1 cellular context compared by ENCODE assay signal in the genomic region with DNA sequence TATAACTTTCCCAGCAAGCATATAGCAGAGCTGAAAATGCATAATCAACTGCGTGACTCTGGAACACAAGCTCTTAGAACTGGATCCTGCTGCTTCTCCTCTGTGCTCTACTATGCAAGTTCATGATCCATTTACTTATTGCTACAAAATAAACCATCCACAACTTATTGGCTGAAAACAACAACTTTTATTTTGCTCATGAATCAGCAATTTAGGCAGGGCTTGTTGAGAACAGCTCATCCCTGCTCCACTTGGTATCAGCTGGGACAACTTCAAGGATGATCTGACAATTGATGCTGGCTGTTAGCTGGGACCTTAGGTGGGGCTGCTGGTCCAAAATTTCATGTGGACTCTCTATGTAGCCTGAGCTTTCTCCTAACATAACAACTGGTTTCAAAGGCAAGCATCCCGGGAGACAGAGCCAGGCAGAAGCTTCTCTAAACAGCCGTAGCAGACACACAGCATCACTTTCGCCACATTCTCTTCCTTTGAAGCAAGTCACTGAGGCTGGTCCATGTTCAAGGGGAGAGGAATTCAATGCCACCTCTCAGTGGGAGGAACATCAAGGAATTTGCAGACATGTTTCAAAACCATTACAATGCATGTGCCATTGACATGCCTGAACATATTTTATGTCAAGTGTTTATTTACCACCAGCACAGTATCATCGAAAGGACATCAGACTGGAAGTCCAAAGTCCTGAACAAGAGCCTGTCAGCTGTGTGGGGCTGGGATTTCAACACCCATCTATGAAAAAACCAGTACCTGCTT.
TF ChIP-seq lines count a peak whose summit lies in the region.

No MANE protein-coding gene starts in this region.

TF ChIP-seq in HepG2, 621 proteins besides CTCF, POLR2A, EP300 and RAD21 (continued from another document and continues in another):
- TF ChIP-seq ZNF496 (CRISPR knock-in tag; IDR thresholded peaks at IDR 0.05; ENCODE audit: insufficient replicate concordance) = no peak
- no peak; the same call in 1 of the 2 replicates for TF ChIP-seq KDM6A (CRISPR knock-in tag; IDR thresholded peaks at IDR 0.05; ENCODE audit: low read depth)
- TF ChIP-seq, protein P1, sequence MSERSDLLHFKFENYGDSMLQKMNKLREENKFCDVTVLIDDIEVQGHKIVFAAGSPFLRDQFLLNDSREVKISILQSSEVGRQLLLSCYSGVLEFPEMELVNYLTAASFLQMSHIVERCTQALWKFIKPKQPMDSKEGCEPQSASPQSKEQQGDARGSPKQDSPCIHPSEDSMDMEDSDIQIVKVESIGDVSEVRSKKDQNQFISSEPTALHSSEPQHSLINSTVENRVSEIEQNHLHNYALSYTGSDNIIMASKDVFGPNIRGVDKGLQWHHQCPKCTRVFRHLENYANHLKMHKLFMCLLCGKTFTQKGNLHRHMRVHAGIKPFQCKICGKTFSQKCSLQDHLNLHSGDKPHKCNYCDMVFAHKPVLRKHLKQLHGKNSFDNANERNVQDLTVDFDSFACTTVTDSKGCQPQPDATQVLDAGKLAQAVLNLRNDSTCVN (CRISPR knock-in tag; IDR thresholded peaks at IDR 0.05; ENCODE audit: borderline replicate concordance) = no peak
- no peak for TF ChIP-seq CENPX (CRISPR knock-in tag; IDR thresholded peaks at IDR 0.05)
- TF ChIP-seq ZNF569 (CRISPR knock-in tag; IDR thresholded peaks at IDR 0.05; ENCODE audit: borderline replicate concordance) = no peak
- TF ChIP-seq NR1H2 (CRISPR knock-in tag; IDR thresholded peaks at IDR 0.05; ENCODE audit: borderline replicate concordance, low read depth) = no peak
- TF ChIP-seq ASH2L (IDR thresholded peaks at IDR 0.05; ENCODE audit: insufficient read length, low read depth, low read length) = peak; percentile 77
- peak; percentile 97 for TF ChIP-seq NCOR1 (IDR thresholded peaks at IDR 0.05; ENCODE audit: borderline replicate concordance, low read length)
- TF ChIP-seq ISX (CRISPR knock-in tag; conservative IDR thresholded peaks at IDR 0.05) = no peak
- no peak for TF ChIP-seq ZNF136 (CRISPR knock-in tag; IDR thresholded peaks at IDR 0.05; ENCODE audit: low read depth)
- TF ChIP-seq, protein P2, sequence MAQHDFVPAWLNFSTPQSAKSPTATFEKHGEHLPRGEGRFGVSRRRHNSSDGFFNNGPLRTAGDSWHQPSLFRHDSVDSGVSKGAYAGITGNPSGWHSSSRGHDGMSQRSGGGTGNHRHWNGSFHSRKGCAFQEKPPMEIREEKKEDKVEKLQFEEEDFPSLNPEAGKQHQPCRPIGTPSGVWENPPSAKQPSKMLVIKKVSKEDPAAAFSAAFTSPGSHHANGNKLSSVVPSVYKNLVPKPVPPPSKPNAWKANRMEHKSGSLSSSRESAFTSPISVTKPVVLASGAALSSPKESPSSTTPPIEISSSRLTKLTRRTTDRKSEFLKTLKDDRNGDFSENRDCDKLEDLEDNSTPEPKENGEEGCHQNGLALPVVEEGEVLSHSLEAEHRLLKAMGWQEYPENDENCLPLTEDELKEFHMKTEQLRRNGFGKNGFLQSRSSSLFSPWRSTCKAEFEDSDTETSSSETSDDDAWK (CRISPR knock-in tag; IDR thresholded peaks at IDR 0.05) = no peak
- TF ChIP-seq, protein P3, sequence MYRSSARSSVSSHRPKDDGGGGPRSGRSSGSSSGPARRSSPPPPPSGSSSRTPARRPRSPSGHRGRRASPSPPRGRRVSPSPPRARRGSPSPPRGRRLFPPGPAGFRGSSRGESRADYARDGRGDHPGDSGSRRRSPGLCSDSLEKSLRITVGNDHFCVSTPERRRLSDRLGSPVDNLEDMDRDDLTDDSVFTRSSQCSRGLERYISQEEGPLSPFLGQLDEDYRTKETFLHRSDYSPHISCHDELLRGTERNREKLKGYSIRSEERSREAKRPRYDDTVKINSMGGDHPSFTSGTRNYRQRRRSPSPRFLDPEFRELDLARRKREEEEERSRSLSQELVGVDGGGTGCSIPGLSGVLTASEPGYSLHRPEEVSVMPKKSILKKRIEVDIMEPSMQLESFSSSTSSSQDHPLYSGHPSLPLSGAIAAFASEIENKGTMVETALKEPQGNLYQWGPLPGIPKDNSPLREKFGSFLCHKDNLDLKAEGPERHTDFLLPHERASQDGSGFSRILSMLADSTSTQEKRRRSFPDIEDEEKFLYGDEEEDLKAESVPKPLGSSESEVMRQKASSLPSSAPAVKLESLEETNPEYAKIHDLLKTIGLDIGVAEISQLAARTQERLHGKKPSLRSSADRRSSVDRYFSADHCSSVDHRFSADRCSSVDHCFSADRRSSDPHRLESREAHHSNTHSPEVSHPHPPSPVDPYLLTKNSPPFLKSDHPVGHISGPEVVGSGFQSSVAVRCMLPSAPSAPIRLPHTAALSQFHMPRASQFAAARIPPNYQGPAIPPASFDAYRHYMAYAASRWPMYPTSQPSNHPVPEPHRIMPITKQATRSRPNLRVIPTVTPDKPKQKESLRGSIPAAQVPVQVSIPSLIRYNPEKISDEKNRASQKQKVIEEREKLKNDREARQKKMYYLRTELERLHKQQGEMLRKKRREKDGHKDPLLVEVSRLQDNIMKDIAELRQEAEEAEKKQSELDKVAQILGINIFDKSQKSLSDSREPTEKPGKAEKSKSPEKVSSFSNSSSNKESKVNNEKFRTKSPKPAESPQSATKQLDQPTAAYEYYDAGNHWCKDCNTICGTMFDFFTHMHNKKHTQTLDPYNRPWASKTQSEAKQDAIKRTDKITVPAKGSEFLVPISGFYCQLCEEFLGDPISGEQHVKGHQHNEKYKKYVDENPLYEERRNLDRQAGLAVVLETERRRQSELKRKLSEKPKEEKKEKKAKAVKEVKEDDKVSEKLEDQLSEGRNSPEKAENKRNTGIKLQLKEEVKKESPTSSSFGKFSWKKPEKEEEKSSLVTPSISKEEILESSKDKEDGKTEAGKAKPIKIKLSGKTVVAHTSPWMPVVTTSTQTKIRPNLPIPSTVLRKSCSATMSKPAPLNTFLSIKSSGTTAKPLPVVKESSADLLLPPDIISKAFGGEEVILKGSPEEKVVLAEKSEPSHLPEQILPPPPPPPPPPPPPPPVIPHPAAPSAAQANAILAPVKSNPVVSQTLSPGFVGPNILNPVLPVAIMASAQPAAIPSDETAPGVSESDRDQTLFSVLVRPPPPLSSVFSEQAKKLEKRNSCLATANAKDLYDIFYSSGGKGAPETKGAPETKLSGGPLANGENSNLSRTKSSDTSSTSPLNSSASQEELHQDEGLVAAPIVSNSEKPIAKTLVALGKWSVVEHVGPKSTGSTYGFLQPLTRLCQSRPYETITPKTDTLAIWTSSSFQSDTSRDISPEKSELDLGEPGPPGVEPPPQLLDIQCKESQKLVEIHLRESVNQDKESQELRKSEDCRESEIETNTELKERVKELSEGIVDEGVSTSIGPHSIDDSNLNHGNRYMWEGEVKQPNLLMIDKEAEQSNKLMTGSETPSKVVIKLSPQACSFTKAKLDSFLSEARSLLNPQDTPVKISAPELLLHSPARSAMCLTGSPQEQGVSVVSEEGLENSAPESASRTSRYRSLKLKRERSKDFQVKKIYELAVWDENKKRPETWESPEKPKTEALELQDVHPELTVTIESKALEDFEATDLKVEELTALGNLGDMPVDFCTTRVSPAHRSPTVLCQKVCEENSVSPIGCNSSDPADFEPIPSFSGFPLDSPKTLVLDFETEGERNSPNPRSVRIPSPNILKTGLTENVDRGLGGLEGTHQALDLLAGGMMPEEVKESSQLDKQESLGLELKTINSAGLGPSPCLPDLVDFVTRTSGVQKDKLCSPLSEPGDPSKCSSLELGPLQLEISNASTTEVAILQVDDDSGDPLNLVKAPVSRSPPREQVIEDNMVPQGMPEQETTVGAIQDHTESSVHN (CRISPR knock-in tag; IDR thresholded peaks at IDR 0.05) = no peak; the same call in 1 of the 2 replicates
- no peak for TF ChIP-seq SIN3A (IDR thresholded peaks at IDR 0.05; ENCODE audit: borderline replicate concordance, low read depth, low read length)
- no peak for TF ChIP-seq PAWR (CRISPR knock-in tag; IDR thresholded peaks at IDR 0.05; ENCODE audit: borderline replicate concordance)
- TF ChIP-seq CCDC6 (CRISPR knock-in tag; IDR thresholded peaks at IDR 0.05) = no peak
- TF ChIP-seq KLF6 (CRISPR knock-in tag; IDR thresholded peaks at IDR 0.05) = no peak
- TF ChIP-seq, protein P4, sequence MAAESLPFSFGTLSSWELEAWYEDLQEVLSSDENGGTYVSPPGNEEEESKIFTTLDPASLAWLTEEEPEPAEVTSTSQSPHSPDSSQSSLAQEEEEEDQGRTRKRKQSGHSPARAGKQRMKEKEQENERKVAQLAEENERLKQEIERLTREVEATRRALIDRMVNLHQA (CRISPR knock-in tag; IDR thresholded peaks at IDR 0.05) = no peak
- TF ChIP-seq U2AF2 (IDR thresholded peaks at IDR 0.05; ENCODE audit: low read depth, low read length) = no peak
- TF ChIP-seq ZNF143 (CRISPR knock-in tag; IDR thresholded peaks at IDR 0.05) = no peak
- TF ChIP-seq, protein P5, sequence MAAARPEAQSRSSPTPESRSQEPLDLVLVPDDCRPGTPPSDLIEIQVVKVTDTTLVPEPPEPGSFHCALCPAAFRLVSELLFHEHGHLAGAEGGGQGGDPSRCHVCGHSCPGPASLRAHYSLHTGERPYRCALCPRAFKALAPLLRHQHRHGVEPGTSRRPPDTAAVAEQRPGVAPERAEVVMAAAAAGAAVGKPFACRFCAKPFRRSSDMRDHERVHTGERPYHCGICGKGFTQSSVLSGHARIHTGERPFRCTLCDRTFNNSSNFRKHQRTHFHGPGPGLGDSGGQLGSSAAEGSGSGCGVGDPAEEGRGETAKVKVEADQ (CRISPR knock-in tag; IDR thresholded peaks at IDR 0.05; ENCODE audit: borderline replicate concordance) = no peak
- no peak for TF ChIP-seq ZNF382 (CRISPR knock-in tag; IDR thresholded peaks at IDR 0.05; ENCODE audit: borderline replicate concordance)
- TF ChIP-seq ZSCAN20 (CRISPR knock-in tag; IDR thresholded peaks at IDR 0.05; ENCODE audit: borderline replicate concordance) = no peak
- TF ChIP-seq, protein P6, sequence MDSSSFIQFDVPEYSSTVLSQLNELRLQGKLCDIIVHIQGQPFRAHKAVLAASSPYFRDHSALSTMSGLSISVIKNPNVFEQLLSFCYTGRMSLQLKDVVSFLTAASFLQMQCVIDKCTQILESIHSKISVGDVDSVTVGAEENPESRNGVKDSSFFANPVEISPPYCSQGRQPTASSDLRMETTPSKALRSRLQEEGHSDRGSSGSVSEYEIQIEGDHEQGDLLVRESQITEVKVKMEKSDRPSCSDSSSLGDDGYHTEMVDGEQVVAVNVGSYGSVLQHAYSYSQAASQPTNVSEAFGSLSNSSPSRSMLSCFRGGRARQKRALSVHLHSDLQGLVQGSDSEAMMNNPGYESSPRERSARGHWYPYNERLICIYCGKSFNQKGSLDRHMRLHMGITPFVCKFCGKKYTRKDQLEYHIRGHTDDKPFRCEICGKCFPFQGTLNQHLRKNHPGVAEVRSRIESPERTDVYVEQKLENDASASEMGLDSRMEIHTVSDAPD (CRISPR knock-in tag; IDR thresholded peaks at IDR 0.05) = no peak
- TF ChIP-seq ZNF225 (CRISPR knock-in tag; IDR thresholded peaks at IDR 0.05) = no peak
- no peak for TF ChIP-seq NFRKB (IDR thresholded peaks at IDR 0.05)
- TF ChIP-seq POLR2AphosphoS5 (IDR thresholded peaks at IDR 0.05; ENCODE audit: low read depth, low read length) = no peak
- no peak for TF ChIP-seq JUN (CRISPR knock-in tag; IDR thresholded peaks at IDR 0.05)
- 0 out of 2 replicates have a peak, but pooled peaks have one; percentile 28 for TF ChIP-seq ZNF343 (CRISPR knock-in tag; IDR thresholded peaks at IDR 0.05)
- TF ChIP-seq ZNF670 (CRISPR knock-in tag; IDR thresholded peaks at IDR 0.05; ENCODE audit: borderline replicate concordance) = no peak
- TF ChIP-seq ZNF292 (CRISPR knock-in tag; IDR thresholded peaks at IDR 0.05; ENCODE audit: borderline replicate concordance, low read depth) = 0 out of 2 replicates have a peak, but pooled peaks have one; percentile 31
- peak in 1 of 2 experiments; percentile 31; a peak in 1 of 4 replicates for TF ChIP-seq KLF16 (CRISPR knock-in tag; IDR thresholded peaks at IDR 0.05)
- peak; percentile 57; the same call in 1 of the 2 replicates for TF ChIP-seq HOXA3 (CRISPR knock-in tag; IDR thresholded peaks at IDR 0.05)
- TF ChIP-seq ZNF549 (CRISPR knock-in tag; IDR thresholded peaks at IDR 0.05) = no peak
- no peak for TF ChIP-seq ADNP (CRISPR knock-in tag; IDR thresholded peaks at IDR 0.05)
- TF ChIP-seq, protein P7, sequence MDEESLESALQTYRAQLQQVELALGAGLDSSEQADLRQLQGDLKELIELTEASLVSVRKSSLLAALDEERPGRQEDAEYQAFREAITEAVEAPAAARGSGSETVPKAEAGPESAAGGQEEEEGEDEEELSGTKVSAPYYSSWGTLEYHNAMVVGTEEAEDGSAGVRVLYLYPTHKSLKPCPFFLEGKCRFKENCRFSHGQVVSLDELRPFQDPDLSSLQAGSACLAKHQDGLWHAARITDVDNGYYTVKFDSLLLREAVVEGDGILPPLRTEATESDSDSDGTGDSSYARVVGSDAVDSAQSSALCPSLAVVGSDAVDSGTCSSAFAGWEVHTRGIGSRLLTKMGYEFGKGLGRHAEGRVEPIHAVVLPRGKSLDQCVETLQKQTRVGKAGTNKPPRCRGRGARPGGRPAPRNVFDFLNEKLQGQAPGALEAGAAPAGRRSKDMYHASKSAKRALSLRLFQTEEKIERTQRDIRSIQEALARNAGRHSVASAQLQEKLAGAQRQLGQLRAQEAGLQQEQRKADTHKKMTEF (CRISPR knock-in tag; IDR thresholded peaks at IDR 0.05) = peak; percentile 46; the same call in 1 of the 2 replicates
- TF ChIP-seq, protein P8, sequence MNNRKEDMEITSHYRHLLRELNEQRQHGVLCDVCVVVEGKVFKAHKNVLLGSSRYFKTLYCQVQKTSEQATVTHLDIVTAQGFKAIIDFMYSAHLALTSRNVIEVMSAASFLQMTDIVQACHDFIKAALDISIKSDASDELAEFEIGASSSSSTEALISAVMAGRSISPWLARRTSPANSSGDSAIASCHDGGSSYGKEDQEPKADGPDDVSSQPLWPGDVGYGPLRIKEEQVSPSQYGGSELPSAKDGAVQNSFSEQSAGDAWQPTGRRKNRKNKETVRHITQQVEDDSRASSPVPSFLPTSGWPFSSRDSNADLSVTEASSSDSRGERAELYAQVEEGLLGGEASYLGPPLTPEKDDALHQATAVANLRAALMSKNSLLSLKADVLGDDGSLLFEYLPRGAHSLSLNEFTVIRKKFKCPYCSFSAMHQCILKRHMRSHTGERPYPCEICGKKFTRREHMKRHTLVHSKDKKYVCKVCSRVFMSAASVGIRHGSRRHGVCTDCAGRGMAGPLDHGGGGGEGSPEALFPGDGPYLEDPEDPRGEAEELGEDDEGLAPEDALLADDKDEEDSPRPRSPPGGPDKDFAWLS (CRISPR knock-in tag; IDR thresholded peaks at IDR 0.05; ENCODE audit: borderline replicate concordance) = no peak
- no peak for TF ChIP-seq JUNB (CRISPR knock-in tag; IDR thresholded peaks at IDR 0.05; ENCODE audit: borderline replicate concordance)
- TF ChIP-seq ZNF883 (CRISPR knock-in tag; IDR thresholded peaks at IDR 0.05; ENCODE audit: not compliant biosample characterization) = no peak
- TF ChIP-seq ZNF264 (CRISPR knock-in tag; IDR thresholded peaks at IDR 0.05) = no peak
- no peak for TF ChIP-seq ZNF326 (CRISPR knock-in tag; IDR thresholded peaks at IDR 0.05; ENCODE audit: borderline replicate concordance)
